7 cellular contexts compared by ENCODE assay signal in the genomic region with DNA sequence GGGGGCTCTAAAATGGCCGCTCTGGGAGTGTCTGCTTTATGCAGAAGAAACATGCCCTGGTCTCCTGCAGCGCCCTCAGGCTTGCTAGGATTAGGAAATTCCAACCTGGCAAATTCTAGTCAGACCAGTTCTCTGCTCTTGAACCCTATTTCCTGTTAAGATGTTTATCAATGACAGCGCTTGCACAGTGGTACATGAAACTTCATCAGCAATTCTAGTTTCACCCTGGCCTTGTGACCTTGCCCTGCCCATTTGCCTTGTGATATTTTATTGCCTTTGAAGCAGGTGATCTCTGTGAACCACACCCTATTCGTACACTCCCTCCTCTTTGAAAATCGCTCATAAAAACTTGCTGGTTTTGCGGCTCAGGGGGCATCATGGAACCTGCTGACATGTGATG.
DNase-seq lines count a peak whose midpoint lies in the region; TF ChIP-seq lines count a peak whose summit lies in the region.
"Not testable (repeated sequence)": the region's sequence is repeated elsewhere in the genome, so short reads cannot be mapped to it uniquely, and the experiment has no call there.

No MANE protein-coding gene starts in this region.

- TF ChIP-seq CTCF in Caco-2 (IDR thresholded peaks at IDR 0.05; ENCODE audit: insufficient read depth in 1 of 2, low read depth in 1 of 2, low read length in 1 of 2, severe bottlenecking in 1 of 2, unreplicated experiment in 1 of 2); epithelial cell of esophagus (IDR thresholded peaks at IDR 0.05; ENCODE audit: insufficient read depth, low read depth, low read length, missing control alignments): not testable (repeated sequence)

- not testable (repeated sequence) for H3K4me3 Mint-ChIP-seq in Caco-2 (ENCODE audit: unreplicated experiment)

- H3K27ac Mint-ChIP-seq in Caco-2 (ENCODE audit: unreplicated experiment): not testable (repeated sequence)

- CTCF ChIA-PET in Caco-2 (lab: Charles Lee): not testable (repeated sequence)

- H3K9me3 Mint-ChIP-seq in Caco-2 (ENCODE audit: unreplicated experiment): peaks cover 27% of the 10 kb centered on the region

- H3K36me3 Mint-ChIP-seq in Caco-2 (ENCODE audit: insufficient read depth, unreplicated experiment): not testable (repeated sequence)

- intact Hi-C loops in Caco-2 (cut with micrococcal nuclease; ENCODE audit: unreplicated experiment): not testable (repeated sequence)

- not testable (repeated sequence) for H3K27me3 Mint-ChIP-seq in Caco-2 (ENCODE audit: insufficient read depth, unreplicated experiment)

- not testable (repeated sequence) for BruUV-seq in Caco-2 (replicated peaks; lab: Mats Ljungman, UMichigan)

- H3K9me3 ChIP-seq in Caco-2: not testable (repeated sequence)

- POLR2A ChIA-PET in Caco-2 (lab: Charles Lee): not testable (repeated sequence)

- H3K27me3 ChIP-seq in Caco-2 (replicated peaks; ENCODE audit: control insufficient read depth, insufficient read depth, low read length): not testable (repeated sequence)

- H3K4me1 ChIP-seq in Caco-2: not testable (repeated sequence)

- DNase-seq in Caco-2 (peak; percentile 62 to 80), ELF-1 (ENCODE audit: low read depth, low spot score) (peak; percentile 44), LoVo (ENCODE audit: low spot score) (peak; percentile 38), NCI-H748 (lab: John Stamatoyannopoulos, UW; ENCODE audit: unreplicated experiment) (peak; percentile 88), RPMI8226 (peak; percentile 55), epithelial cell of esophagus (ENCODE audit: low read depth) (peak; percentile 4), left kidney (ENCODE audit: low read depth, low spot score) (peak; percentile 33)

- H3K4me1 Mint-ChIP-seq in Caco-2 (ENCODE audit: low read depth, unreplicated experiment): not testable (repeated sequence)

- H3K4me3 ChIP-seq in Caco-2 (ENCODE audit: low read depth, low read length); epithelial cell of esophagus (ENCODE audit: low read length): not testable (repeated sequence)

- not testable (repeated sequence) for H3K36me3 ChIP-seq in Caco-2 (ENCODE audit: control insufficient read depth, insufficient read depth, low read length)

Comparison
In these comparisons a context has a peak if more than half of its experiments do, and no peak if none do; other contexts are left out.
1. DNase-seq: peak in every context shown above with its lines; median percentile 88 in NCI-H748; 71 in Caco-2; 55 in RPMI8226; 44 in ELF-1; 38 in LoVo; 33 in left kidney; 4 in epithelial cell of esophagus.